ENCODE assay signal across 19 cellular contexts in the genomic region with DNA sequence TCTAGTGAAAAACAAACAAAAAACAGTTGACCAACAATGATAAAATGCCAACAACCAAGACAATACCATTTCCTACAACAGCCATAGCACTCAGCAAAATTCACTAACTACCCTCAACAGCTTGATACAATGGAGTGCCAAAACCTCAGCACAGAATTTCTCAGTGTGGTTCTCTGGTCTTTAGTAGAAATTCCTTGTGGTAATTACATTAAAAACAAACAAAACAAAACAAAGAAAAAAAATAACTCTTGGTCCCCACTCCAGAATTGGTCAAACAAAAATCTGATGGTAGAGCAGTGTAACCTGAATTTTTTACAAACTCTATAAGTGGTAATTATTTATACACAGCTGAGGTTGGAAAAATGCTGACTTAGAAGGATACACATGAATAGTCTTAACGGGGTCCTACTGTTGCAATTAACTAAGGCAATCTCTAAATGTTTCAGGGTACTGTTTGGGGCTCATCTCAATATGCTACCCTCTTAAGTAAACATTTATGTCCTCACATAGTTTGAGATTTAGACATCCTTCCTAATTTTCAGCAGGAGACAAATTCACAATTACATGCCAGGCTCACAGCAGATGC. TPM values are rescaled to one million over a fixed set of nuclear protein-coding genes. Genes with fewer than 3 reads are reported as not detected.
A peak's percentile ranks its signal among the peaks of the same experiment; 100 is the strongest.
DNase-seq lines count a peak whose midpoint lies in the region; ATAC-seq and TF ChIP-seq lines count a peak whose summit lies in the region.
"Had no signal": no experiment of that assay in that cellular context is flagged by ENCODE, and none has a peak within 500 bp of the region (broad histone marks: within the 10 kb centered on the region; RNA-seq: fewer than 3 reads in every experiment).

No MANE protein-coding gene starts in this region.

- ATAC-seq in CD4-positive, CD25-positive, alpha-beta regulatory T cell (ENCODE audit: low read depth in 2 of 2) = no peak
- ATAC-seq in naive B cell (ENCODE audit: low read depth in 2 of 2) (no peak), HG03135 (IDR thresholded peaks at IDR 0.05; ENCODE audit: unreplicated experiment) (no peak)
- ATAC-seq: body of pancreas; stimulated activated naive CD8-positive, alpha-beta T cell treated with anti-CD3 and anti-CD28 coated beads, Interleukin-15, Interleukin-2, amounts not matched to agents 100 U/mL and 50 U/mL, for 24 hours had no signal

- no peaks in the 10 kb centered on the region for H3K27me3 ChIP-seq in CD4-positive, CD25-positive, alpha-beta regulatory T cell (ENCODE audit: control insufficient read depth, insufficient read depth, low read length)
- no peaks in the 10 kb centered on the region for H3K27me3 ChIP-seq in colonic mucosa
- H3K27me3 ChIP-seq: body of pancreas, tibial nerve had no signal

- no peak overlapping the region for H3K27ac ChIP-seq in CD4-positive, CD25-positive, alpha-beta regulatory T cell (ENCODE audit: insufficient read depth, low read length, poor library complexity, severe bottlenecking)
- H3K27ac ChIP-seq in colonic mucosa = no peak overlapping the region
- H3K27ac ChIP-seq: body of pancreas, HL-60, tibial nerve had no signal

- no peaks in the 10 kb centered on the region for H3K9me3 Mint-ChIP-seq in activated CD4-positive, alpha-beta memory T cell treated with anti-CD3 and anti-CD28 coated beads, Interleukin-2, amount 10 ng/mL, durations not matched to agents 7 days and 5 days
- no peaks in the 10 kb centered on the region for H3K9me3 Mint-ChIP-seq in activated CD4-positive, alpha-beta memory T cell treated with anti-CD3 and anti-CD28 coated beads for 36 hours
- no peaks in the 10 kb centered on the region for H3K9me3 Mint-ChIP-seq in CD4-positive, CD25-positive, alpha-beta regulatory T cell
- H3K9me3 Mint-ChIP-seq in naive B cell = peaks cover 0 to 2% (median 0%) of the 10 kb centered on the region in 7 donors
- H3K9me3 Mint-ChIP-seq: activated naive CD8-positive, alpha-beta T cell treated with anti-CD3 and anti-CD28 coated beads, Interleukin-2, amount 10 ng/mL, durations not matched to agents 7 days and 5 days had no signal

- no peak for TF ChIP-seq CTCF in colonic mucosa (IDR thresholded peaks at IDR 0.05)

- peaks cover 15% of the 10 kb centered on the region for H3K36me3 ChIP-seq in CD4-positive, CD25-positive, alpha-beta regulatory T cell (ENCODE audit: control insufficient read depth, insufficient read depth, low read length)
- no peaks in the 10 kb centered on the region for H3K36me3 ChIP-seq in colonic mucosa

- no peak overlapping the region for H3K4me3 ChIP-seq in CD4-positive, CD25-positive, alpha-beta regulatory T cell (ENCODE audit: low read depth, low read length)
- no peak overlapping the region for H3K4me3 ChIP-seq in colonic mucosa
- H3K4me3 ChIP-seq: body of pancreas, tibial nerve had no signal

- H3K27ac Mint-ChIP-seq in activated CD4-positive, alpha-beta memory T cell treated with anti-CD3 and anti-CD28 coated beads, Interleukin-2, amount 10 ng/mL, durations not matched to agents 7 days and 5 days = peak overlapping the region; percentile 4
- H3K27ac Mint-ChIP-seq in activated CD4-positive, alpha-beta memory T cell treated with anti-CD3 and anti-CD28 coated beads for 36 hours = no peak overlapping the region
- peak overlapping the region; percentile 38 to 50 (median 44) for H3K27ac Mint-ChIP-seq in CD4-positive, CD25-positive, alpha-beta regulatory T cell
- H3K27ac Mint-ChIP-seq in naive B cell = peak overlapping the region in 5 of 6 donors; percentile 24 to 69 (median 35)
- H3K27ac Mint-ChIP-seq: activated naive CD8-positive, alpha-beta T cell treated with anti-CD3 and anti-CD28 coated beads, Interleukin-2, amount 10 ng/mL, durations not matched to agents 7 days and 5 days had no signal

- H3K27me3 Mint-ChIP-seq in activated CD4-positive, alpha-beta memory T cell treated with anti-CD3 and anti-CD28 coated beads, Interleukin-2, amount 10 ng/mL, durations not matched to agents 7 days and 5 days = no peaks in the 10 kb centered on the region
- no peaks in the 10 kb centered on the region for H3K27me3 Mint-ChIP-seq in activated CD4-positive, alpha-beta memory T cell treated with anti-CD3 and anti-CD28 coated beads for 36 hours
- H3K27me3 Mint-ChIP-seq in CD4-positive, CD25-positive, alpha-beta regulatory T cell = no peaks in the 10 kb centered on the region
- H3K27me3 Mint-ChIP-seq in naive B cell = no peaks in the 10 kb centered on the region
- H3K27me3 Mint-ChIP-seq: activated naive CD8-positive, alpha-beta T cell treated with anti-CD3 and anti-CD28 coated beads, Interleukin-2, amount 10 ng/mL, durations not matched to agents 7 days and 5 days had no signal

- H3K9me3 ChIP-seq in CD4-positive, CD25-positive, alpha-beta regulatory T cell (ENCODE audit: control insufficient read depth in 2 of 2, low read length in 2 of 2) = no peaks in the 10 kb centered on the region
- no peaks in the 10 kb centered on the region for H3K9me3 ChIP-seq in colonic mucosa
- H3K9me3 ChIP-seq: body of pancreas, tibial nerve had no signal

- intact Hi-C loops in activated CD4-positive, alpha-beta memory T cell treated with anti-CD3 and anti-CD28 coated beads for 36 hours (cut with micrococcal nuclease) = no loop called here
- intact Hi-C loops in colonic mucosa (cut with DNase I) = no loop called here

- peaks cover 52% of the 10 kb centered on the region for H3K4me1 ChIP-seq in CD4-positive, CD25-positive, alpha-beta regulatory T cell (ENCODE audit: control insufficient read depth, insufficient read depth, low read length, poor library complexity, severe bottlenecking)
- no peaks in the 10 kb centered on the region for H3K4me1 ChIP-seq in colonic mucosa

- no peak overlapping the region for H3K4me3 Mint-ChIP-seq in activated CD4-positive, alpha-beta memory T cell treated with anti-CD3 and anti-CD28 coated beads, Interleukin-2, amount 10 ng/mL, durations not matched to agents 7 days and 5 days
- H3K4me3 Mint-ChIP-seq in activated CD4-positive, alpha-beta memory T cell treated with anti-CD3 and anti-CD28 coated beads for 36 hours = no peak overlapping the region
- H3K4me3 Mint-ChIP-seq in CD4-positive, CD25-positive, alpha-beta regulatory T cell = peak overlapping the region in 3 of 4 donors; percentile 29 to 55 (median 38)
- no peak overlapping the region for H3K4me3 Mint-ChIP-seq in naive B cell
- H3K4me3 Mint-ChIP-seq: activated naive CD8-positive, alpha-beta T cell treated with anti-CD3 and anti-CD28 coated beads, Interleukin-2, amount 10 ng/mL, durations not matched to agents 7 days and 5 days had no signal

- peaks cover 49% of the 10 kb centered on the region for H3K4me1 Mint-ChIP-seq in activated CD4-positive, alpha-beta memory T cell treated with anti-CD3 and anti-CD28 coated beads, Interleukin-2, amount 10 ng/mL, durations not matched to agents 7 days and 5 days
- peaks cover 67% of the 10 kb centered on the region for H3K4me1 Mint-ChIP-seq in activated CD4-positive, alpha-beta memory T cell treated with anti-CD3 and anti-CD28 coated beads for 36 hours (ENCODE audit: low read depth)
- H3K4me1 Mint-ChIP-seq in CD4-positive, CD25-positive, alpha-beta regulatory T cell = peaks cover 45 to 83% (median 60%) of the 10 kb centered on the region in 4 donors
- peaks cover 35 to 70% (median 43%) of the 10 kb centered on the region in 3 donors for H3K4me1 Mint-ChIP-seq in naive B cell

- DNase-seq in activated CD4-positive, alpha-beta memory T cell treated with anti-CD3 and anti-CD28 coated beads, Interleukin-2, amount 10 ng/mL, durations not matched to agents 7 days and 5 days = no peak
- DNase-seq in activated CD4-positive, alpha-beta memory T cell treated with anti-CD3 and anti-CD28 coated beads for 36 hours = no peak
- no peak for DNase-seq in CD4-positive, CD25-positive, alpha-beta regulatory T cell
- DNase-seq in M059J (ENCODE audit: low read depth) (peak; percentile 16), naive B cell (no peak), 8988T (no peak), colonic mucosa (no peak)
- DNase-seq: activated CD4-positive, CD25-positive, alpha-beta regulatory T cell; activated naive CD8-positive, alpha-beta T cell treated with anti-CD3 and anti-CD28 coated beads, Interleukin-2, amount 10 ng/mL, durations not matched to agents 7 days and 5 days; body of pancreas; cortex of kidney; kidney glomerular epithelial cell; NCI-H1436; NCI-H526; stimulated activated CD4-positive, alpha-beta T cell treated with anti-CD3 and anti-CD28 coated beads, Interleukin-4, amount 100 ng/mL, for 24 hours; stimulated activated naive CD8-positive, alpha-beta T cell treated with anti-CD3 and anti-CD28 coated beads, Interleukin-15, Interleukin-2, amounts not matched to agents 100 U/mL and 50 U/mL, for 24 hours had no signal

- no peak overlapping the region for H3K9ac ChIP-seq in colonic mucosa (ENCODE audit: low read depth in 2 of 2, low read length in 2 of 2)

- CTCF ChIA-PET in activated CD4-positive, alpha-beta memory T cell treated with anti-CD3 and anti-CD28 coated beads, Interleukin-2, amount 10 ng/mL, durations not matched to agents 7 days and 5 days (lab: Charles Lee) = interaction anchor here (1.3 kb wide), 1 partner anchor 16 kb away, joined by 3 read pairs; no protein-coding TSS in a partner anchor
- CTCF ChIA-PET in activated CD4-positive, alpha-beta memory T cell treated with anti-CD3 and anti-CD28 coated beads for 36 hours (lab: Charles Lee) = interaction anchor here (1.1 kb wide), 1 partner anchor 166 kb away, joined by 3 read pairs; no protein-coding TSS in a partner anchor

- H3K36me3 Mint-ChIP-seq in activated CD4-positive, alpha-beta memory T cell treated with anti-CD3 and anti-CD28 coated beads, Interleukin-2, amount 10 ng/mL, durations not matched to agents 7 days and 5 days (ENCODE audit: low read depth) = peaks cover 55% of the 10 kb centered on the region
- H3K36me3 Mint-ChIP-seq in activated CD4-positive, alpha-beta memory T cell treated with anti-CD3 and anti-CD28 coated beads for 36 hours = peaks cover 47% of the 10 kb centered on the region
- H3K36me3 Mint-ChIP-seq in CD4-positive, CD25-positive, alpha-beta regulatory T cell = peaks cover 40% of the 10 kb centered on the region
- H3K36me3 Mint-ChIP-seq in naive B cell = no peaks in the 10 kb centered on the region

- POLR2A ChIA-PET in activated CD4-positive, alpha-beta memory T cell treated with anti-CD3 and anti-CD28 coated beads, Interleukin-2, amount 10 ng/mL, durations not matched to agents 7 days and 5 days (lab: Charles Lee) = interaction anchor here (6.9 kb wide), 1 partner anchor 13 kb away, joined by 35 read pairs; a partner anchor contains a TSS
- POLR2A ChIA-PET in activated CD4-positive, alpha-beta memory T cell treated with anti-CD3 and anti-CD28 coated beads for 36 hours (lab: Charles Lee) = no interaction called here

RNA-seq across cellular contexts. Expression of a gene that starts 13.8 kb away (rescaled TPM):
- 100 to 1,000 TPM; 194 to 203 TPM for total RNA-seq in activated CD4-positive, alpha-beta memory T cell treated with anti-CD3 and anti-CD28 coated beads, Interleukin-2, amount 10 ng/mL, durations not matched to agents 7 days and 5 days
- total RNA-seq in activated CD4-positive, alpha-beta memory T cell treated with anti-CD3 and anti-CD28 coated beads for 36 hours = 100 to 1,000 TPM; 165 to 170 TPM
- total RNA-seq in CD4-positive, CD25-positive, alpha-beta regulatory T cell = 234 TPM
- 100 to 1,000 TPM; 134 to 152 (median 147) TPM for polyA plus RNA-seq in CD4-positive, CD25-positive, alpha-beta regulatory T cell
- total RNA-seq in M059J (2014; rRNA removed; shearing (Covaris generic)) = 182 and 247 TPM in 2 replicates
- polyA plus RNA-seq in naive B cell (ENCODE audit: low read depth in 6 of 6) = 100 to 1,000 TPM; 100 to 148 (median 129) TPM
- 100 to 1,000 TPM; 248 to 257 TPM for total RNA-seq in colonic mucosa

RNA-seq across cellular contexts. Expression of a gene that starts 43.8 kb away (rescaled TPM):
- 1 to 10 TPM in 1 of 2 experiments, under 1 TPM in 1; 0.88 to 1.1 TPM for total RNA-seq in activated CD4-positive, alpha-beta memory T cell treated with anti-CD3 and anti-CD28 coated beads, Interleukin-2, amount 10 ng/mL, durations not matched to agents 7 days and 5 days
- total RNA-seq in activated CD4-positive, alpha-beta memory T cell treated with anti-CD3 and anti-CD28 coated beads for 36 hours = under 1 TPM; 0.69 to 0.77 TPM
- total RNA-seq in CD4-positive, CD25-positive, alpha-beta regulatory T cell = 1.8 TPM
- polyA plus RNA-seq in CD4-positive, CD25-positive, alpha-beta regulatory T cell = under 1 TPM in 3 of 4 donors, not detected in 1; 0.20 to 0.55 (median 0.45) TPM
- 0.15 and 0.20 TPM in 2 replicates for total RNA-seq in M059J (2014; rRNA removed; shearing (Covaris generic))
- polyA plus RNA-seq in naive B cell (ENCODE audit: low read depth in 6 of 6) = under 1 TPM in 1 of 6 donors, not detected in 5; 0.95 TPM
- 10 to 100 TPM; 11.9 to 15.7 TPM for total RNA-seq in colonic mucosa

Comparison
In these comparisons a context has a peak if more than half of its experiments do, and no peak if none do; other contexts are left out.
1. H3K4me3 Mint-ChIP-seq: peak in CD4-positive, CD25-positive, alpha-beta regulatory T cell (3 of 4); none in activated CD4-positive, alpha-beta memory T cell treated with anti-CD3 and anti-CD28 coated beads, Interleukin-2, amount 10 ng/mL, durations not matched to agents 7 days and 5 days (single experiment), activated CD4-positive, alpha-beta memory T cell treated with anti-CD3 and anti-CD28 coated beads for 36 hours (single experiment) and naive B cell (0 of 8).